In genomic region chr12:68613209-68613904, GRCh38 we compare ENCODE assay signal across 8 cellular contexts. TPM values are rescaled to one million over a fixed set of nuclear protein-coding genes. Genes with fewer than 3 reads are reported as not detected.
DNase-seq lines count a peak whose midpoint lies in the region; ATAC-seq, FAIRE-seq and TF ChIP-seq lines count a peak whose summit lies in the region.

No MANE protein-coding gene starts in this region.

- CTCF ChIA-PET in endothelial cell of umbilical vein (lab: Charles Lee): interaction anchor here (0.9 to 1.3 kb wide), 5 partner anchors 115 to 255 kb away, joined by 3 to 4 read pairs (median 3); no protein-coding TSS in a partner anchor

- no peaks in the 10 kb centered on the region for H3K9me3 ChIP-seq in endothelial cell of umbilical vein (replicated peaks; ENCODE audit: control insufficient read depth, insufficient read depth, low read length)

- peaks cover 35% of the 10 kb centered on the region for H3K4me1 ChIP-seq in endothelial cell of umbilical vein (ENCODE audit: control insufficient read depth, extremely low read depth, insufficient read depth, low read length)

- no peaks in the 10 kb centered on the region for H3K9me1 ChIP-seq in endothelial cell of umbilical vein (replicated peaks; ENCODE audit: control insufficient read depth, extremely low read depth, insufficient read depth, low read length)

- BruUV-seq in endothelial cell of umbilical vein (replicated peaks; lab: Mats Ljungman, UMichigan): no TSS peak

- DNase-seq in GM06990 (ENCODE audit: extremely low read depth, insufficient read length) (no peak), endothelial cell of umbilical vein (ENCODE audit: low read depth, low spot score) (no peak), GM19239 (ENCODE audit: insufficient read length, low spot score) (no peak), NCI-H146 (lab: John Stamatoyannopoulos, UW) (no peak)
- DNase-seq in activated CD4-positive, alpha-beta T cell treated with anti-CD3 and anti-CD28 coated beads for 4 hours: peak; percentile 57 to 59

- no peak overlapping the region for H3K9ac ChIP-seq in endothelial cell of umbilical vein (replicated peaks; ENCODE audit: extremely low read depth, insufficient read depth, low read length)

- intact Hi-C loops in endothelial cell of umbilical vein (cut with micrococcal nuclease): loop anchor here (5.0 to 10.0 kb wide), 7 partner anchors 46 to 621 kb away; partner anchors contain the start of genes CPSF6, IL26, MDM2 and SLC35E3

- no peak overlapping the region for H2AFZ ChIP-seq in endothelial cell of umbilical vein (ENCODE audit: low read depth, low read length)

- no peaks in the 10 kb centered on the region for H3K36me3 ChIP-seq in GM06990 (ENCODE audit: control insufficient read depth, insufficient read depth, low read length)
- peaks cover 0 to 2% of the 10 kb centered on the region in 2 experiments for H3K36me3 ChIP-seq in endothelial cell of umbilical vein (ENCODE audit: control insufficient read depth in 2 of 2, extremely low read depth in 1 of 2, insufficient read depth in 2 of 2, low read length in 2 of 2)

- dilution Hi-C loops in endothelial cell of umbilical vein (cut with MboI; ENCODE audit: extremely low pct_ligation_motif_present, low sequenced_read_pairs): no loop called here

- H3K27me3 ChIP-seq in GM06990 (replicated peaks; ENCODE audit: control insufficient read depth, insufficient read depth, low read length) (no peaks in the 10 kb centered on the region), endothelial cell of umbilical vein (ENCODE audit: control insufficient read depth in 2 of 2, insufficient read depth in 2 of 2, low read length in 2 of 2) (no peaks in the 10 kb centered on the region)

- peak overlapping the region; percentile 89 for H3K4me3 ChIP-seq in GM06990 (replicated peaks; ENCODE audit: low read depth, low read length)
- H3K4me3 ChIP-seq in endothelial cell of umbilical vein (replicated peaks in 1 of 3; ENCODE audit: insufficient read depth in 1 of 3, low read depth in 1 of 3, low read length in 3 of 3): peak overlapping the region in 2 of 3 experiments; percentile 8 to 97
- peak overlapping the region in 6 of 7 experiments; percentile 57 to 89 (median 81) for H3K4me3 ChIP-seq in skin epidermis

- H3K4me2 ChIP-seq in endothelial cell of umbilical vein (ENCODE audit: insufficient read depth, low read length): peak overlapping the region; percentile 95

- TF ChIP-seq POLR2A in endothelial cell of umbilical vein (IDR thresholded peaks at IDR 0.05; ENCODE audit: low read depth, low read length): no peak

- POLR2A ChIA-PET in endothelial cell of umbilical vein (lab: Charles Lee): no interaction called here

- no peak for FAIRE-seq in endothelial cell of umbilical vein (lab: Jason Lieb, UNC)
- no peak for FAIRE-seq in GM19239 (lab: Jason Lieb, UNC)

- no peak for ATAC-seq in GM21619 (IDR thresholded peaks at IDR 0.05; ENCODE audit: unreplicated experiment)
- no peak for ATAC-seq in HG02840 (IDR thresholded peaks at IDR 0.05; ENCODE audit: low FRiP score, unreplicated experiment)

- H3K27ac ChIP-seq in endothelial cell of umbilical vein (ENCODE audit: insufficient read depth, low read depth, low read length) (peak overlapping the region; percentile 90), skin epidermis (peak overlapping the region in 14 of 21 experiments; percentile 23 to 98 (median 96))

- peaks cover 71% of the 10 kb centered on the region for H3K79me2 ChIP-seq in endothelial cell of umbilical vein (ENCODE audit: control insufficient read depth, insufficient read depth, low read length)

- peaks cover 16% of the 10 kb centered on the region for H4K20me1 ChIP-seq in endothelial cell of umbilical vein (replicated peaks; ENCODE audit: control insufficient read depth, extremely low read depth, insufficient read depth, low read length)

- TF ChIP-seq CTCF in GM06990 (IDR thresholded peaks at IDR 0.05; ENCODE audit: insufficient read depth, low read length, poor library complexity, severe bottlenecking) (no peak), endothelial cell of umbilical vein (IDR thresholded peaks at IDR 0.05; ENCODE audit: extremely low read depth in 1 of 2, insufficient read depth in 1 of 2, low read depth in 1 of 2, low read length in 2 of 2) (no peak)

TF ChIP-seq in endothelial cell of umbilical vein, 7 proteins besides CTCF, POLR2A, EP300 and RAD21:
- TF ChIP-seq JUN (IDR thresholded peaks at IDR 0.05; ENCODE audit: borderline replicate concordance, insufficient read depth, insufficient read length, low read depth) (no peak), MAX (IDR thresholded peaks at IDR 0.05; ENCODE audit: insufficient read depth, insufficient read length) (no peak), EZH2 (IDR thresholded peaks at IDR 0.05; ENCODE audit: borderline replicate concordance, low read depth, low read length, severe bottlenecking) (no peak), MYC (IDR thresholded peaks at IDR 0.05; ENCODE audit: low read depth, low read length) (no peak), GATA2 (IDR thresholded peaks at IDR 0.05; ENCODE audit: insufficient read depth, insufficient read length, low read depth, low read length) (no peak), POLR2AphosphoS5 (IDR thresholded peaks at IDR 0.05; ENCODE audit: insufficient read depth, low read depth, low read length) (no peak), FOS (IDR thresholded peaks at IDR 0.05; ENCODE audit: borderline replicate concordance, insufficient read depth, low read length) (no peak)

RNA-seq across cellular contexts. Expression of gene RAP1B, which starts 2.7 kb away (rescaled TPM):
- 174 and 186 TPM in 2 replicates for total RNA-seq in endothelial cell of umbilical vein
- polyA plus RNA-seq in endothelial cell of umbilical vein: 95.7 and 147 TPM in 2 replicates
- polyA plus RNA-seq in endothelial cell of umbilical vein (2011; cell fraction: cytosol; rRNA removed): 134 and 158 TPM in 2 replicates
- 79.7 and 107 TPM in 2 replicates for polyA plus RNA-seq in endothelial cell of umbilical vein (2011; cell fraction: nucleus; rRNA removed)
- 241 and 294 TPM in 2 replicates for polyA plus RNA-seq in endothelial cell of umbilical vein (2012)
- 67.5 and 82.2 TPM in 2 replicates for polyA minus RNA-seq in endothelial cell of umbilical vein
- 82.6 TPM for polyA minus RNA-seq in endothelial cell of umbilical vein (2011; cell fraction: cytosol; rRNA and poly(A)+ RNA removed)
- polyA minus RNA-seq in endothelial cell of umbilical vein (2011; cell fraction: nucleus; rRNA and poly(A)+ RNA removed): 64.4 and 94.8 TPM in 2 replicates

Comparison
In these comparisons a context has a peak if more than half of its experiments do, and no peak if none do; other contexts are left out.
1. DNase-seq: peak in activated CD4-positive, alpha-beta T cell treated with anti-CD3 and anti-CD28 coated beads for 4 hours (2 of 2); none in GM06990 (single experiment), endothelial cell of umbilical vein (single experiment), GM19239 (single experiment) and NCI-H146 (single experiment).
2. Peak in every context shown above with its lines, with median percentiles within 50 percentile points of each other: H3K4me3 ChIP-seq.